14 cellular contexts compared by ENCODE assay signal in genomic region chr3:60431599-60431958, GRCh38.
A peak's percentile ranks its signal among the peaks of the same experiment; 100 is the strongest.
DNase-seq lines count a peak whose midpoint lies in the region; ATAC-seq and TF ChIP-seq lines count a peak whose summit lies in the region.
"Had no signal": no experiment of that assay in that cellular context is flagged by ENCODE, and none has a peak within 500 bp of the region (broad histone marks: within the 10 kb centered on the region; RNA-seq: fewer than 3 reads in every experiment).

No MANE protein-coding gene starts in this region.

- H3K79me2 ChIP-seq in neural progenitor cell (ENCODE audit: low read depth), result no peaks in the 10 kb centered on the region

- DNase-seq in SIG-M5 treated with dmso at 0.1 percent for 504 hours (lab: John Stamatoyannopoulos, UW; ENCODE audit: unreplicated experiment) (peak; percentile 3), SIG-M5 (lab: John Stamatoyannopoulos, UW) (no peak), NCI-H526 treated with DMSO at 0.1 percent for 48 hours (lab: John Stamatoyannopoulos, UW) (peak; percentile 18), cardiac fibroblast (ENCODE audit: low read depth in 2 of 2) (peak; percentile 2 to 56), neural progenitor cell (ENCODE audit: low spot score) (peak; percentile 32), type B pancreatic cell (ENCODE audit: extremely low spot score, unreplicated experiment) (no peak)
- DNase-seq: midbrain, NCI-H774, upper lobe of right lung had no signal

- H3K4me1 ChIP-seq in neural progenitor cell, result no peaks in the 10 kb centered on the region
- H3K4me1 ChIP-seq: A549, gastroesophageal sphincter, upper lobe of right lung had no signal

- H3K36me3 Mint-ChIP-seq in neural progenitor cell, result no peaks in the 10 kb centered on the region
- no peaks in the 10 kb centered on the region for H3K36me3 Mint-ChIP-seq in type B pancreatic cell

- no peak overlapping the region for H3K27ac Mint-ChIP-seq in neural progenitor cell
- no peak overlapping the region for H3K27ac Mint-ChIP-seq in type B pancreatic cell
- H3K27ac Mint-ChIP-seq: activated T-helper 1 cell treated with anti-CD3 and anti-CD28 coated beads, Interleukin-12 subunit alpha, Interleukin-12 subunit beta, Interleukin-2, Interleukin-4 antibody, amounts not matched to agents 30 ng/mL and 10 ng/mL and 1 ng/mL, durations not matched to agents 14 hours and 24 hours and 36 hours had no signal

- no peak overlapping the region for H3K9ac ChIP-seq in neural progenitor cell

- no peaks in the 10 kb centered on the region for H3F3A ChIP-seq in neural progenitor cell (ENCODE audit: low read depth)

- H2AFZ ChIP-seq in neural progenitor cell (replicated peaks), result no peak overlapping the region

- H4K20me1 ChIP-seq in neural progenitor cell (ENCODE audit: low read depth), result no peaks in the 10 kb centered on the region

- H3K9me3 Mint-ChIP-seq in neural progenitor cell (no peaks in the 10 kb centered on the region), type B pancreatic cell (no peaks in the 10 kb centered on the region)
- H3K9me3 Mint-ChIP-seq: activated T-helper 1 cell treated with anti-CD3 and anti-CD28 coated beads, Interleukin-12 subunit alpha, Interleukin-12 subunit beta, Interleukin-2, Interleukin-4 antibody, amounts not matched to agents 30 ng/mL and 10 ng/mL and 1 ng/mL, durations not matched to agents 14 hours and 24 hours and 36 hours had no signal

- H3K27ac ChIP-seq in neural progenitor cell, result no peak overlapping the region
- H3K27ac ChIP-seq: A549, gastroesophageal sphincter, upper lobe of right lung had no signal

- no peak overlapping the region for H3K4me2 ChIP-seq in neural progenitor cell
- H3K4me2 ChIP-seq: A549 had no signal

- H3K27me3 Mint-ChIP-seq in neural progenitor cell (ENCODE audit: insufficient read depth, low read depth) (no peaks in the 10 kb centered on the region), type B pancreatic cell (peaks cover 3% of the 10 kb centered on the region)

- ATAC-seq in HG03439 (IDR thresholded peaks at IDR 0.05; ENCODE audit: unreplicated experiment), result no peak
- no peak for ATAC-seq in GM21723 (IDR thresholded peaks at IDR 0.05; ENCODE audit: unreplicated experiment)
- ATAC-seq: A549, gastroesophageal sphincter, upper lobe of right lung had no signal

- H3K27me3 ChIP-seq in neural progenitor cell, result no peaks in the 10 kb centered on the region
- H3K27me3 ChIP-seq: gastroesophageal sphincter, upper lobe of right lung had no signal

- H3K9me3 ChIP-seq in neural progenitor cell (ENCODE audit: low read depth), result no peaks in the 10 kb centered on the region
- H3K9me3 ChIP-seq: A549, gastroesophageal sphincter, upper lobe of right lung had no signal

- TF ChIP-seq CTCF in cardiac fibroblast (IDR thresholded peaks at IDR 0.05; ENCODE audit: low read depth, low read length) (no peak), neural progenitor cell (IDR thresholded peaks at IDR 0.05) (peak; percentile 31), type B pancreatic cell (conservative IDR thresholded peaks at IDR 0.05) (no peak)

- H3K4me1 Mint-ChIP-seq in neural progenitor cell, result no peaks in the 10 kb centered on the region
- H3K4me1 Mint-ChIP-seq in type B pancreatic cell (ENCODE audit: unreplicated experiment), result no peaks in the 10 kb centered on the region

- H3K4me3 Mint-ChIP-seq in neural progenitor cell, result no peak overlapping the region
- no peak overlapping the region for H3K4me3 Mint-ChIP-seq in type B pancreatic cell
- H3K4me3 Mint-ChIP-seq: activated T-helper 1 cell treated with anti-CD3 and anti-CD28 coated beads, Interleukin-12 subunit alpha, Interleukin-12 subunit beta, Interleukin-2, Interleukin-4 antibody, amounts not matched to agents 30 ng/mL and 10 ng/mL and 1 ng/mL, durations not matched to agents 14 hours and 24 hours and 36 hours had no signal

- no peaks in the 10 kb centered on the region for H3K36me3 ChIP-seq in neural progenitor cell
- H3K36me3 ChIP-seq: gastroesophageal sphincter, upper lobe of right lung had no signal

- H3K4me3 ChIP-seq in cardiac fibroblast (replicated peaks in 1 of 2; ENCODE audit: low read depth in 2 of 2, low read length in 2 of 2) (no peak overlapping the region), neural progenitor cell (no peak overlapping the region)
- H3K4me3 ChIP-seq: A549, gastroesophageal sphincter, upper lobe of right lung had no signal

Comparison
In these comparisons a context has a peak if more than half of its experiments do, and no peak if none do; other contexts are left out.
1. DNase-seq: peak in SIG-M5 treated with dmso at 0.1 percent for 504 hours (single experiment), NCI-H526 treated with DMSO at 0.1 percent for 48 hours (single experiment), cardiac fibroblast (2 of 2) and neural progenitor cell (single experiment); none in SIG-M5 (single experiment) and type B pancreatic cell (single experiment).